Comparison of ENCODE assay signal across 23 cellular contexts in genomic region chr19:374886-375235, GRCh38. TPM values are rescaled to one million over a fixed set of nuclear protein-coding genes. Genes with fewer than 3 reads are reported as not detected.
DNase-seq lines count a peak whose midpoint lies in the region; ATAC-seq, FAIRE-seq and TF ChIP-seq lines count a peak whose summit lies in the region.
"Had no signal": no experiment of that assay in that cellular context is flagged by ENCODE, and none has a peak within 500 bp of the region (broad histone marks: within the 10 kb centered on the region; RNA-seq: fewer than 3 reads in every experiment).

No MANE protein-coding gene starts in this region.

- no peak for TF ChIP-seq POLR2A in HepG2 (IDR thresholded peaks at IDR 0.05; ENCODE audit: insufficient read depth in 1 of 2, low read depth in 2 of 2, low read length in 2 of 2)
- no peak for TF ChIP-seq POLR2A in right lobe of liver (IDR thresholded peaks at IDR 0.05)

- H3K79me2 ChIP-seq in HepG2 (ENCODE audit: insufficient read depth, low read length), result no peaks in the 10 kb centered on the region

- peaks cover 20 to 76% of the 10 kb centered on the region in 2 experiments for H3K27me3 ChIP-seq in HepG2 (ENCODE audit: control insufficient read depth in 1 of 2, insufficient read depth in 2 of 2, low read length in 2 of 2)
- no peaks in the 10 kb centered on the region for H3K27me3 ChIP-seq in right lobe of liver
- H3K27me3 ChIP-seq in endodermal cell (ENCODE audit: control insufficient read depth, insufficient read depth, low read length, poor library complexity, severe bottlenecking), result no peaks in the 10 kb centered on the region

- no peak overlapping the region for H3K4me2 ChIP-seq in HepG2 (ENCODE audit: low read depth, low read length)

- H3K27ac ChIP-seq in HepG2 (ENCODE audit: extremely low read length, insufficient read depth, low read length) (no peak overlapping the region), right lobe of liver (no peak overlapping the region), endodermal cell (ENCODE audit: low read depth, low read length) (no peak overlapping the region)
- H3K27ac ChIP-seq: C4-2B had no signal

- DNase-seq in HepG2 (ENCODE audit: low spot score) (no peak), right lobe of liver (no peak), endodermal cell (peak; percentile 43), progenitor cell of endocrine pancreas (ENCODE audit: low spot score, unreplicated experiment) (peak; percentile 5), T-helper 1 cell (no peak), immature natural killer cell (no peak)
- no peak for DNase-seq in effector CD4-positive, alpha-beta T cell
- DNase-seq: Calu3; CD8-positive, alpha-beta memory T cell; GOT3; MM.1S; NCI-H1048; NCI-H1417 treated with DMSO at 0.1 percent for 48 hours; NCI-H187; NCI-H526; OCI-M1; Right ventricle myocardium superior had no signal

- H3K4me1 ChIP-seq in HepG2 (ENCODE audit: insufficient read depth, low read length) (no peaks in the 10 kb centered on the region), right lobe of liver (no peaks in the 10 kb centered on the region), endodermal cell (ENCODE audit: control insufficient read depth, insufficient read depth, low read length) (no peaks in the 10 kb centered on the region)

- TF ChIP-seq CTCF in HepG2 (CRISPR knock-in tag; IDR thresholded peaks at IDR 0.05), result no peak
- no peak for TF ChIP-seq CTCF in right lobe of liver (IDR thresholded peaks at IDR 0.05)
- TF ChIP-seq CTCF in endodermal cell (conservative IDR thresholded peaks at IDR 0.05), result no peak
- TF ChIP-seq CTCF in progenitor cell of endocrine pancreas (IDR thresholded peaks at IDR 0.05; ENCODE audit: unreplicated experiment), result no peak

- intact Hi-C loops in HepG2 (cut with micrococcal nuclease; ENCODE audit: unreplicated experiment) (no loop called here), right lobe of liver (cut with DNase I) (no loop called here)

- H3K4me1 Mint-ChIP-seq in endodermal cell (no peaks in the 10 kb centered on the region), progenitor cell of endocrine pancreas (ENCODE audit: low read depth) (no peaks in the 10 kb centered on the region), immature natural killer cell (no peaks in the 10 kb centered on the region)
- H3K4me1 Mint-ChIP-seq: CD8-positive, alpha-beta memory T cell had no signal

- no peaks in the 10 kb centered on the region for H3K36me3 Mint-ChIP-seq in endodermal cell (ENCODE audit: low read depth)
- no peaks in the 10 kb centered on the region for H3K36me3 Mint-ChIP-seq in progenitor cell of endocrine pancreas (ENCODE audit: insufficient read depth)
- H3K36me3 Mint-ChIP-seq in immature natural killer cell, result no peaks in the 10 kb centered on the region
- H3K36me3 Mint-ChIP-seq: CD8-positive, alpha-beta memory T cell had no signal

- BruUV-seq in HepG2 (replicated peaks; lab: Mats Ljungman, UMichigan), result no TSS peak

- no peaks in the 10 kb centered on the region for H3K9me3 ChIP-seq in HepG2 (ENCODE audit: low read length)
- H3K9me3 ChIP-seq in right lobe of liver, result no peaks in the 10 kb centered on the region
- H3K9me3 ChIP-seq in endodermal cell (ENCODE audit: control insufficient read depth, low read length), result no peaks in the 10 kb centered on the region

- ATAC-seq in HepG2 (no peak), right lobe of liver (no peak)
- ATAC-seq: HCT116 had no signal

- H2AFZ ChIP-seq in HepG2 (ENCODE audit: low read length), result no peak overlapping the region

- no peak for TF ChIP-seq RAD21 in HepG2 (CRISPR knock-in tag; IDR thresholded peaks at IDR 0.05)

- no peak for FAIRE-seq in HepG2 (lab: Jason Lieb, UNC)
- FAIRE-seq: A204.1, G401.6, GM12892, RCC 7860 had no signal

- H3K36me3 ChIP-seq in HepG2 (replicated peaks in 1 of 2; ENCODE audit: control insufficient read depth in 1 of 2, insufficient read depth in 2 of 2, low read length in 2 of 2) (no peaks in the 10 kb centered on the region), right lobe of liver (no peaks in the 10 kb centered on the region), endodermal cell (ENCODE audit: control insufficient read depth, insufficient read depth, low read length) (no peaks in the 10 kb centered on the region)

- CTCF ChIA-PET in HepG2 (lab: Yijun Ruan, JAX; ENCODE audit: low intra/inter-chr PET ratio, low total read pairs), result no interaction called here

- H3K4me3 ChIP-seq in HepG2 (replicated peaks in 1 of 3; ENCODE audit: insufficient read depth in 1 of 3, low read depth in 2 of 3, low read length in 3 of 3), result no peak overlapping the region
- no peak overlapping the region for H3K4me3 ChIP-seq in right lobe of liver
- H3K4me3 ChIP-seq in endodermal cell (ENCODE audit: low read length), result no peak overlapping the region

- 42% methylated on average over 6 of the region's 17 CpGs for WGBS in HepG2 (ENCODE audit: low lambda C conversion rate)
- 41% methylated on average over 8 of the region's 17 CpGs for WGBS in right lobe of liver (ENCODE audit: insufficient coverage, low coverage, low lambda C conversion rate, missing lambda C conversion rate)
- WGBS in endodermal cell (ENCODE audit: insufficient coverage in 1 of 2, insufficient read length in 1 of 2), 2 experiments, result 84 to 93% methylated on average over 16 to 17 of the region's 17 CpGs

- in situ Hi-C loops in HepG2 (cut with HindIII; ENCODE audit: extremely low pct_ligation_motif_present, low pct_unique_long_range_greater_than_20kb), result no loop called here

- H3K27ac Mint-ChIP-seq in endodermal cell, result no peak overlapping the region
- no peak overlapping the region for H3K27ac Mint-ChIP-seq in progenitor cell of endocrine pancreas
- no peak overlapping the region for H3K27ac Mint-ChIP-seq in immature natural killer cell
- H3K27ac Mint-ChIP-seq: CD8-positive, alpha-beta memory T cell had no signal

- H3K9me3 Mint-ChIP-seq in endodermal cell (no peaks in the 10 kb centered on the region), progenitor cell of endocrine pancreas (ENCODE audit: low read depth) (no peaks in the 10 kb centered on the region), immature natural killer cell (no peaks in the 10 kb centered on the region)
- H3K9me3 Mint-ChIP-seq: CD8-positive, alpha-beta memory T cell had no signal

- no peaks in the 10 kb centered on the region for H4K20me1 ChIP-seq in HepG2 (ENCODE audit: insufficient read depth, low read length)

- H3K27me3 Mint-ChIP-seq in endodermal cell (ENCODE audit: insufficient read depth) (peaks cover 24% of the 10 kb centered on the region), progenitor cell of endocrine pancreas (peaks cover 24% of the 10 kb centered on the region), immature natural killer cell (ENCODE audit: low read depth in 3 of 3) (peaks cover 2 to 4% (median 3%) of the 10 kb centered on the region in 3 donors)

- TF ChIP-seq EP300 in HepG2 (IDR thresholded peaks at IDR 0.05; ENCODE audit: low read depth in 2 of 2, low read length in 2 of 2), result no peak
- TF ChIP-seq EP300 in HepG2 (CRISPR knock-in tag; IDR thresholded peaks at IDR 0.05; ENCODE audit: borderline replicate concordance), result no peak

- no peak overlapping the region for H3K4me3 Mint-ChIP-seq in endodermal cell
- no peak overlapping the region for H3K4me3 Mint-ChIP-seq in progenitor cell of endocrine pancreas (ENCODE audit: low read depth)
- no peak overlapping the region for H3K4me3 Mint-ChIP-seq in immature natural killer cell
- H3K4me3 Mint-ChIP-seq: CD8-positive, alpha-beta memory T cell had no signal

- H3K9ac ChIP-seq in HepG2 (ENCODE audit: insufficient read depth, low read depth, low read length) (no peak overlapping the region), endodermal cell (ENCODE audit: extremely low read depth, low read length, poor library complexity, severe bottlenecking) (no peak overlapping the region)

- POLR2A ChIA-PET in HepG2 (lab: Yijun Ruan, JAX), result no interaction called here

RNA-seq across cellular contexts. Expression of gene MIER2, which starts 30.3 kb away (rescaled TPM):
- total RNA-seq in HepG2 (2016; rRNA removed; fragmentation: Illumina TruSeq; extraction: Trizol) (7.9 and 9.6 TPM in 2 replicates), right lobe of liver (1 to 10 TPM; 3.1 to 7.3 (median 4.5) TPM), endodermal cell (10 to 100 TPM; 50.5 to 51.3 TPM), progenitor cell of endocrine pancreas (42.6 and 46.7 TPM in 2 replicates)
- 11.9 and 12.6 TPM in 2 replicates for total RNA-seq in HepG2 (2016; cell fraction: cytosol; rRNA removed; fragmentation: Illumina TruSeq; extraction: Trizol; ENCODE audit: low read depth)
- 10.4 and 13.2 TPM in 2 replicates for total RNA-seq in HepG2 (2016; cell fraction: insoluble cytoplasmic fraction; rRNA removed; fragmentation: Illumina TruSeq; extraction: Trizol)
- 8.0 and 11.3 TPM in 2 replicates for total RNA-seq in HepG2 (2016; cell fraction: membrane; rRNA removed; fragmentation: Illumina TruSeq; extraction: Trizol)
- total RNA-seq in HepG2 (2016; cell fraction: nucleus; rRNA removed; fragmentation: Illumina TruSeq; extraction: Trizol), result 8.0 and 17.5 TPM in 2 replicates
- polyA plus RNA-seq in HepG2 (2011; rRNA removed) (22.9 and 25.7 TPM in 2 replicates), immature natural killer cell (1 to 10 TPM; 2.0 to 5.8 (median 4.9) TPM)
- polyA plus RNA-seq in HepG2 (2011; cell fraction: cytosol; rRNA removed), result 8.3 and 13.6 TPM in 2 replicates
- 54.0 and 67.5 TPM in 2 replicates for polyA plus RNA-seq in HepG2 (2011; cell fraction: nucleus; rRNA removed)
- polyA plus RNA-seq in HepG2 (2012), result 21.3 and 21.5 TPM in 2 replicates
- polyA plus RNA-seq in HepG2 (2016; cell fraction: cytosol; fragmentation: Illumina TruSeq; extraction: Trizol; ENCODE audit: low read depth), result 1.2 and 1.7 TPM in 2 replicates
- polyA plus RNA-seq in HepG2 (2016; cell fraction: insoluble cytoplasmic fraction; fragmentation: Illumina TruSeq; extraction: Trizol; ENCODE audit: low read depth), result 9.7 and 15.4 TPM in 2 replicates
- polyA plus RNA-seq in HepG2 (2016; cell fraction: membrane; fragmentation: Illumina TruSeq; extraction: Trizol; ENCODE audit: low read depth), result 4.1 and 4.8 TPM in 2 replicates
- polyA plus RNA-seq in HepG2 (2016; cell fraction: nucleus; fragmentation: Illumina TruSeq; extraction: Trizol; ENCODE audit: insufficient read depth, low read depth), result 29.5 and 34.6 TPM in 2 replicates
- 39.4 and 61.2 TPM in 2 replicates for polyA minus RNA-seq in HepG2 (2011; rRNA and poly(A)+ RNA removed; ENCODE audit: low replicate concordance)
- 16.5 and 19.2 TPM in 2 replicates for polyA minus RNA-seq in HepG2 (2011; cell fraction: cytosol; rRNA and poly(A)+ RNA removed)
- polyA minus RNA-seq in HepG2 (2011; cell fraction: nucleus; rRNA and poly(A)+ RNA removed), result 37.2 and 38.9 TPM in 2 replicates
- polyA plus RNA-seq in endodermal cell (2013, experiment 1 of 2), result 42.8 TPM
- 45.0 TPM for polyA plus RNA-seq in endodermal cell (2013, experiment 2 of 2)

RNA-seq across cellular contexts. Expression of gene C2CD4C, which starts 34.1 kb away (rescaled TPM):
- total RNA-seq in HepG2 (2016; rRNA removed; fragmentation: Illumina TruSeq; extraction: Trizol) (not detected in 2 replicates), right lobe of liver (1 to 10 TPM in 1 of 6 experiments, under 1 TPM in 5; 0.12 to 2.0 (median 0.44) TPM), endodermal cell (10 to 100 TPM in 1 of 2 donors, 1 to 10 TPM in 1; 5.6 to 25.0 TPM), progenitor cell of endocrine pancreas (13.2 and 13.8 TPM in 2 replicates)
- not detected in 2 replicates for total RNA-seq in HepG2 (2016; cell fraction: cytosol; rRNA removed; fragmentation: Illumina TruSeq; extraction: Trizol; ENCODE audit: low read depth)
- total RNA-seq in HepG2 (2016; cell fraction: insoluble cytoplasmic fraction; rRNA removed; fragmentation: Illumina TruSeq; extraction: Trizol), result not detected in 2 replicates
- total RNA-seq in HepG2 (2016; cell fraction: membrane; rRNA removed; fragmentation: Illumina TruSeq; extraction: Trizol), result not detected in 2 replicates
- total RNA-seq in HepG2 (2016; cell fraction: nucleus; rRNA removed; fragmentation: Illumina TruSeq; extraction: Trizol), result not detected in 2 replicates
- polyA plus RNA-seq in HepG2 (2011; rRNA removed) (not detected in 2 replicates), immature natural killer cell (not detected)
- polyA plus RNA-seq in HepG2 (2011; cell fraction: cytosol; rRNA removed), result not detected in 2 replicates
- 0.16 and 0.36 TPM in 2 replicates for polyA plus RNA-seq in HepG2 (2011; cell fraction: nucleus; rRNA removed)
- polyA plus RNA-seq in HepG2 (2012), result 0.12 TPM in 1 of 2 replicates, not detected in the other
- polyA plus RNA-seq in HepG2 (2016; cell fraction: cytosol; fragmentation: Illumina TruSeq; extraction: Trizol; ENCODE audit: low read depth), result not detected in 2 replicates
- not detected in 2 replicates for polyA plus RNA-seq in HepG2 (2016; cell fraction: insoluble cytoplasmic fraction; fragmentation: Illumina TruSeq; extraction: Trizol; ENCODE audit: low read depth)
- polyA plus RNA-seq in HepG2 (2016; cell fraction: membrane; fragmentation: Illumina TruSeq; extraction: Trizol; ENCODE audit: low read depth), result not detected in 2 replicates
- polyA plus RNA-seq in HepG2 (2016; cell fraction: nucleus; fragmentation: Illumina TruSeq; extraction: Trizol; ENCODE audit: insufficient read depth, low read depth), result not detected in 2 replicates
- polyA minus RNA-seq in HepG2 (2011; rRNA and poly(A)+ RNA removed; ENCODE audit: low replicate concordance), result not detected in 2 replicates
- not detected in 2 replicates for polyA minus RNA-seq in HepG2 (2011; cell fraction: cytosol; rRNA and poly(A)+ RNA removed)
- polyA minus RNA-seq in HepG2 (2011; cell fraction: nucleus; rRNA and poly(A)+ RNA removed), result not detected in 2 replicates
- 20.2 TPM for polyA plus RNA-seq in endodermal cell (2013, experiment 1 of 2)
- 16.2 TPM for polyA plus RNA-seq in endodermal cell (2013, experiment 2 of 2)
- total RNA-seq: CD8-positive, alpha-beta memory T cell had no signal
- polyA plus RNA-seq: CD8-positive, alpha-beta memory T cell had no signal

Comparison
In these comparisons a context has a peak if more than half of its experiments do, and no peak if none do; other contexts are left out.
1. DNase-seq: peak in endodermal cell (single experiment) and progenitor cell of endocrine pancreas (single experiment); none in HepG2 (single experiment), right lobe of liver (0 of 3), effector CD4-positive, alpha-beta T cell (single experiment), T-helper 1 cell (0 of 5) and immature natural killer cell (0 of 3).